In the genomic region with DNA sequence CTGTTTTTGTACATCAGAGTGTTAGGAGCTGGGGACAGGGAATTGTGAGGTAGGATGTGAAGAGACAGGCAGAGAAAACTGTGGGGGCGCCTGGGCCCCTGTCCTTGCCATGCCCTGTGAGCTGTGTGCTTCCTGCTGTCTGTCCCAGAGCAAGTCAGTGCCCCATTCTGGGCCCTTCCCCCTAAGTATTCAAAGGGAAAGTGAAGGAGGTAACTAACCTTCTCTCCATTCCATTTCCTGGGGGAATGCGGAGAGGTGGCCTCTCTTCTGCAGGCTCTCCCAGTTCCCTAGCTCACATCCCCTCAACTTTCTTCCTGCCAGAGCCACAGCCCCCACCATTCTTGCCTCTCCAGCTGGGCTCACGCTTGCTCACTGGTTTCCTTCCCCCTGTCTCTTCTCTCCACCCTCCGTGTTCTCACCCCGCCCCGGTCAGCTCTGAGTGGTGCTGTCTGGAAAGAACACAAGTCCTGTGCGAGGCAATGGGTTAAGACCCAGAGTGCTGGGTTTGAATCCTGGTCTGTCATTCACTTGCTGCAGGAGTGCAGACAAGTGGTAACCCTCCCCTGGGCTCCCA, we compare ENCODE assay signal across 23 cellular contexts. TPM values are rescaled to one million over a fixed set of nuclear protein-coding genes. Genes with fewer than 3 reads are reported as not detected.
DNase-seq lines count a peak whose midpoint lies in the region; ATAC-seq, FAIRE-seq and TF ChIP-seq lines count a peak whose summit lies in the region.
"Had no signal": no experiment of that assay in that cellular context is flagged by ENCODE, and none has a peak within 500 bp of the region (broad histone marks: within the 10 kb centered on the region; RNA-seq: fewer than 3 reads in every experiment).

No MANE protein-coding gene starts in this region.

- H3K9me3 ChIP-seq in A549, result no peaks in the 10 kb centered on the region
- H3K9me3 ChIP-seq: adrenal gland, breast epithelium, suprapubic skin had no signal

- no peak overlapping the region for H3K27ac ChIP-seq in A549
- no peak overlapping the region for H3K27ac ChIP-seq in GM23338 (ENCODE audit: low read depth)
- H3K27ac ChIP-seq: adrenal gland, breast epithelium, suprapubic skin had no signal

- H4K20me1 ChIP-seq in GM23338 (replicated peaks; ENCODE audit: insufficient read depth), result no peaks in the 10 kb centered on the region

- POLR2A ChIA-PET in A549 (lab: Yijun Ruan, JAX), result interaction anchor here (0.9 kb wide), 1 partner anchor 9 kb away, joined by 3 read pairs; a partner anchor contains a TSS

- no peak overlapping the region for H3K4me3 Mint-ChIP-seq in GM23338
- H3K4me3 Mint-ChIP-seq in activated T-helper 17 cell treated with anti-CD3 and anti-CD28 coated beads, Interleukin-2, amount 50 U/mL, for 72 hours, result no peak overlapping the region
- H3K4me3 Mint-ChIP-seq in HFFc6, result no peak overlapping the region

- H2AFZ ChIP-seq in GM23338, result peak overlapping the region; percentile 85

- H3K4me3 ChIP-seq in A549 (no peak overlapping the region), GM23338 (no peak overlapping the region)
- H3K4me3 ChIP-seq: adrenal gland, breast epithelium, dorsolateral prefrontal cortex, suprapubic skin had no signal

- no peak for TF ChIP-seq EP300 in A549 (IDR thresholded peaks at IDR 0.05)

- 71% methylated on average over 7 of the region's 7 CpGs for WGBS in A549 (ENCODE audit: missing lambda C conversion rate)

- DNase-seq in A549 (ENCODE audit: low read depth in 1 of 2, low spot score in 1 of 2) (no peak), GM23338 (ENCODE audit: low spot score) (peak; percentile 35), left lobe of liver (ENCODE audit: low spot score) (no peak), middle frontal gyrus (ENCODE audit: extremely low spot score, low spot score) (no peak), OCI-M2 (lab: John Stamatoyannopoulos, UW; ENCODE audit: unreplicated experiment) (no peak), HFFc6 (no peak)
- DNase-seq: adrenal gland; DMS79 treated with DMSO at 0.1 percent for 48 hours; dorsolateral prefrontal cortex; NCI-H146; NCI-H2171; NCI-H526; occipital lobe; retina; SHP77; stimulated activated CD4-positive, alpha-beta T cell treated with anti-CD3 and anti-CD28 coated beads, Interleukin-15, amount 100 ng/mL, for 24 hours; T-helper 2 cell had no signal

- 0 out of 3 replicates have a peak, but pooled peaks cover 2% of the 10 kb centered on the region for H3K4me1 ChIP-seq in A549
- H3K4me1 ChIP-seq in GM23338 (ENCODE audit: insufficient read depth), result peaks cover 8% of the 10 kb centered on the region
- H3K4me1 ChIP-seq: breast epithelium, suprapubic skin had no signal

- H3K79me2 ChIP-seq in GM23338 (replicated peaks; ENCODE audit: insufficient read depth), result no peaks in the 10 kb centered on the region

- H3K27me3 ChIP-seq in GM23338 (ENCODE audit: insufficient read depth), result no peaks in the 10 kb centered on the region
- H3K27me3 ChIP-seq: adrenal gland, breast epithelium, suprapubic skin had no signal

- no peaks in the 10 kb centered on the region for H3K9me2 ChIP-seq in GM23338 (ENCODE audit: insufficient read depth)

- TF ChIP-seq CTCF in A549 (IDR thresholded peaks at IDR 0.05), result no peak
- no peak for TF ChIP-seq CTCF in GM23338 (conservative IDR thresholded peaks at IDR 0.05; ENCODE audit: low read depth in 2 of 2)
- no peak for TF ChIP-seq CTCF in HFFc6 (IDR thresholded peaks at IDR 0.05)

- no peaks in the 10 kb centered on the region for H3F3A ChIP-seq in GM23338 (replicated peaks; ENCODE audit: low read depth)

- H3K27ac Mint-ChIP-seq in GM23338 (no peak overlapping the region), HFFc6 (no peak overlapping the region)
- H3K27ac Mint-ChIP-seq in activated T-helper 17 cell treated with anti-CD3 and anti-CD28 coated beads, Interleukin-2, amount 50 U/mL, for 72 hours, result peak overlapping the region; percentile 10
- H3K27ac Mint-ChIP-seq: activated T-helper 2 cell treated with anti-CD3 and anti-CD28 coated beads, Interferon-gamma antibody, Interleukin-2, Interleukin-4, amounts not matched to agents 10 μg/mL and 5 μg/mL and 100 μg/mL, durations not matched to agents 14 hours and 24 hours and 36 hours had no signal

- TF ChIP-seq POLR2A in A549 (IDR thresholded peaks at IDR 0.05; ENCODE audit: low read length), result no peak

- H3K4me2 ChIP-seq in A549, result no peak overlapping the region
- peak overlapping the region; percentile 20; the same call in 1 of the 2 replicates for H3K4me2 ChIP-seq in GM23338

- H3K27me3 Mint-ChIP-seq in GM23338 (ENCODE audit: insufficient read depth, low read depth, poor library complexity) (peaks cover 19% of the 10 kb centered on the region), HFFc6 (ENCODE audit: insufficient read depth) (peaks cover 36% of the 10 kb centered on the region)
- H3K27me3 Mint-ChIP-seq in activated T-helper 17 cell treated with anti-CD3 and anti-CD28 coated beads, Interleukin-2, amount 50 U/mL, for 72 hours, result no peaks in the 10 kb centered on the region

- H3K36me3 Mint-ChIP-seq in GM23338 (ENCODE audit: low read depth) (no peaks in the 10 kb centered on the region), HFFc6 (ENCODE audit: low read depth) (no peaks in the 10 kb centered on the region)
- H3K36me3 Mint-ChIP-seq in activated T-helper 17 cell treated with anti-CD3 and anti-CD28 coated beads, Interleukin-2, amount 50 U/mL, for 72 hours (ENCODE audit: low read depth), result no peaks in the 10 kb centered on the region

- ATAC-seq in A549, result peak; percentile 8 to 29; a peak in 2 of 6 replicates
- ATAC-seq in GM23338, result peak; percentile 67
- no peak for ATAC-seq in activated T-helper 17 cell treated with anti-CD3 and anti-CD28 coated beads, Interleukin-2, amount 50 U/mL, for 72 hours (replicated peaks)
- ATAC-seq in left lobe of liver, result peak; percentile 47
- no peak for ATAC-seq in GM19324 (IDR thresholded peaks at IDR 0.05; ENCODE audit: low FRiP score, unreplicated experiment)

- no peak for FAIRE-seq in A549 (lab: Jason Lieb, UNC)
- FAIRE-seq: frontal cortex had no signal

- no peaks in the 10 kb centered on the region for H3K36me3 ChIP-seq in GM23338 (ENCODE audit: insufficient read depth)
- H3K36me3 ChIP-seq: adrenal gland, breast epithelium, suprapubic skin had no signal

- CTCF ChIA-PET in A549 (lab: Yijun Ruan, JAX), result interaction anchor here (0.8 to 5.5 kb wide), 4 partner anchors 9 to 266 kb away, joined by 3 to 42 read pairs (median 4); a partner anchor contains a TSS

- no peak for TF ChIP-seq RAD21 in A549 (conservative IDR thresholded peaks at IDR 0.05 in 1 of 2, IDR thresholded peaks at IDR 0.05 in 1 of 2)

- H3K9me3 Mint-ChIP-seq in GM23338, result no peaks in the 10 kb centered on the region
- no peaks in the 10 kb centered on the region for H3K9me3 Mint-ChIP-seq in activated T-helper 17 cell treated with anti-CD3 and anti-CD28 coated beads, Interleukin-2, amount 50 U/mL, for 72 hours
- no peaks in the 10 kb centered on the region for H3K9me3 Mint-ChIP-seq in HFFc6
- H3K9me3 Mint-ChIP-seq: activated T-helper 2 cell treated with anti-CD3 and anti-CD28 coated beads, Interferon-gamma antibody, Interleukin-2, Interleukin-4, amounts not matched to agents 10 μg/mL and 5 μg/mL and 100 μg/mL, durations not matched to agents 14 hours and 24 hours and 36 hours had no signal

- H3K4me1 Mint-ChIP-seq in GM23338 (peaks cover 21% of the 10 kb centered on the region), HFFc6 (ENCODE audit: low read depth) (no peaks in the 10 kb centered on the region; the same call in 1 of the 2 replicates)
- H3K4me1 Mint-ChIP-seq in activated T-helper 17 cell treated with anti-CD3 and anti-CD28 coated beads, Interleukin-2, amount 50 U/mL, for 72 hours, result no peaks in the 10 kb centered on the region

TF ChIP-seq in A549, 52 proteins besides CTCF, POLR2A, EP300 and RAD21:
- TF ChIP-seq, protein P1, sequence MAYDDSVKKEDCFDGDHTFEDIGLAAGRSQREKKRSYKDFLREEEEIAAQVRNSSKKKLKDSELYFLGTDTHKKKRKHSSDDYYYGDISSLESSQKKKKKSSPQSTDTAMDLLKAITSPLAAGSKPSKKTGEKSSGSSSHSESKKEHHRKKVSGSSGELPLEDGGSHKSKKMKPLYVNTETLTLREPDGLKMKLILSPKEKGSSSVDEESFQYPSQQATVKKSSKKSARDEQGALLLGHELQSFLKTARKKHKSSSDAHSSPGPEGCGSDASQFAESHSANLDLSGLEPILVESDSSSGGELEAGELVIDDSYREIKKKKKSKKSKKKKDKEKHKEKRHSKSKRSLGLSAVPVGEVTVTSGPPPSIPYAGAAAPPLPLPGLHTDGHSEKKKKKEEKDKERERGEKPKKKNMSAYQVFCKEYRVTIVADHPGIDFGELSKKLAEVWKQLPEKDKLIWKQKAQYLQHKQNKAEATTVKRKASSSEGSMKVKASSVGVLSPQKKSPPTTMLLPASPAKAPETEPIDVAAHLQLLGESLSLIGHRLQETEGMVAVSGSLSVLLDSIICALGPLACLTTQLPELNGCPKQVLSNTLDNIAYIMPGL (CRISPR knock-in tag; IDR thresholded peaks at IDR 0.05; ENCODE audit: borderline replicate concordance), result no peak
- TF ChIP-seq TP53 (CRISPR knock-in tag; IDR thresholded peaks at IDR 0.05), result no peak

TF ChIP-seq in GM23338, 12 proteins besides CTCF, POLR2A, EP300 and RAD21:
- TF ChIP-seq, protein P2, sequence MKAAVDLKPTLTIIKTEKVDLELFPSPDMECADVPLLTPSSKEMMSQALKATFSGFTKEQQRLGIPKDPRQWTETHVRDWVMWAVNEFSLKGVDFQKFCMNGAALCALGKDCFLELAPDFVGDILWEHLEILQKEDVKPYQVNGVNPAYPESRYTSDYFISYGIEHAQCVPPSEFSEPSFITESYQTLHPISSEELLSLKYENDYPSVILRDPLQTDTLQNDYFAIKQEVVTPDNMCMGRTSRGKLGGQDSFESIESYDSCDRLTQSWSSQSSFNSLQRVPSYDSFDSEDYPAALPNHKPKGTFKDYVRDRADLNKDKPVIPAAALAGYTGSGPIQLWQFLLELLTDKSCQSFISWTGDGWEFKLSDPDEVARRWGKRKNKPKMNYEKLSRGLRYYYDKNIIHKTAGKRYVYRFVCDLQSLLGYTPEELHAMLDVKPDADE (IDR thresholded peaks at IDR 0.05), result no peak

RNA-seq across cellular contexts. Expression of a gene that starts 9.7 kb away (rescaled TPM):
- polyA plus RNA-seq in A549 (2011; rRNA removed) (18.5 and 23.5 TPM in 2 replicates), A549 (2017; fragmentation: RNase III; extraction: RNeasy Plus Mini Kit Qiagen cat#74134 plus additional on column Dnase treatment) (15.5 to 19.3 TPM (median 19.1 TPM) in 3 replicates), GM23338 (2016; fragmentation: Nextera tagmentation; extraction: Ambion mirVana) (0.74 TPM in 1 of 2 replicates, not detected in the other)
- 22.2 and 38.1 TPM in 2 replicates for polyA plus RNA-seq in A549 (2012; cell fraction: cytosol; rRNA removed)
- polyA plus RNA-seq in A549 (2012; cell fraction: nucleus; rRNA removed), result 49.7 and 59.1 TPM in 2 replicates
- polyA minus RNA-seq in A549 (2011; rRNA and poly(A)+ RNA removed), result 17.6 and 24.3 TPM in 2 replicates
- 0.04 and 0.10 TPM in 2 replicates for total RNA-seq in GM23338 (2014; rRNA removed; shearing (Covaris generic))
- total RNA-seq in activated T-helper 17 cell treated with anti-CD3 and anti-CD28 coated beads, Interleukin-2, amount 50 U/mL, for 72 hours, result 100 to 1,000 TPM in 1 of 2 donors, 10 to 100 TPM in 1; 27.9 to 125 TPM
- total RNA-seq in left lobe of liver, result 7.0 TPM
- total RNA-seq in HFFc6 (2021; fragmentation: NEBNext Ultra II Directional; extraction: Animal tissue kit (Norgen Biotek cat#: 25700)), result 10 to 100 TPM; 24.3 to 36.2 (median 29.0) TPM

Comparison
In these comparisons a context has a peak if more than half of its experiments do, and no peak if none do; other contexts are left out.
1. ATAC-seq: peak in A549 (2 of 2), GM23338 (single experiment) and left lobe of liver (single experiment); none in activated T-helper 17 cell treated with anti-CD3 and anti-CD28 coated beads, Interleukin-2, amount 50 U/mL, for 72 hours (single experiment) and GM19324 (single experiment).